2 cellular contexts compared by ENCODE assay signal in genomic region chr1:164731161-164731747, GRCh38.
TF ChIP-seq lines count a peak whose summit lies in the region.

No MANE protein-coding gene starts in this region.

TF ChIP-seq in IMR-90, 13 proteins besides CTCF, POLR2A, EP300 and RAD21:
- no peak for TF ChIP-seq CHD1 (IDR thresholded peaks at IDR 0.05; ENCODE audit: low read depth, low read length)
- TF ChIP-seq FOS (IDR thresholded peaks at IDR 0.05; ENCODE audit: low read depth, low read length), result no peak

TF ChIP-seq in H1, 55 proteins besides CTCF, POLR2A, EP300 and RAD21:
- TF ChIP-seq TAF7 (optimal IDR thresholded peaks at IDR 0.05; ENCODE audit: borderline replicate concordance, low read depth, low read length) (no peak), SIN3A (conservative IDR thresholded peaks at IDR 0.05 in 1 of 2, IDR thresholded peaks at IDR 0.05 in 1 of 2; ENCODE audit: low read depth in 1 of 2, low read length in 2 of 2) (no peak), ATF2 (IDR thresholded peaks at IDR 0.05; ENCODE audit: low read length) (no peak), KDM5A (IDR thresholded peaks at IDR 0.05; ENCODE audit: low read length) (no peak), CHD7 (IDR thresholded peaks at IDR 0.05; ENCODE audit: insufficient replicate concordance, low read length) (no peak)
